8 cellular contexts compared by ENCODE assay signal in the genomic region with DNA sequence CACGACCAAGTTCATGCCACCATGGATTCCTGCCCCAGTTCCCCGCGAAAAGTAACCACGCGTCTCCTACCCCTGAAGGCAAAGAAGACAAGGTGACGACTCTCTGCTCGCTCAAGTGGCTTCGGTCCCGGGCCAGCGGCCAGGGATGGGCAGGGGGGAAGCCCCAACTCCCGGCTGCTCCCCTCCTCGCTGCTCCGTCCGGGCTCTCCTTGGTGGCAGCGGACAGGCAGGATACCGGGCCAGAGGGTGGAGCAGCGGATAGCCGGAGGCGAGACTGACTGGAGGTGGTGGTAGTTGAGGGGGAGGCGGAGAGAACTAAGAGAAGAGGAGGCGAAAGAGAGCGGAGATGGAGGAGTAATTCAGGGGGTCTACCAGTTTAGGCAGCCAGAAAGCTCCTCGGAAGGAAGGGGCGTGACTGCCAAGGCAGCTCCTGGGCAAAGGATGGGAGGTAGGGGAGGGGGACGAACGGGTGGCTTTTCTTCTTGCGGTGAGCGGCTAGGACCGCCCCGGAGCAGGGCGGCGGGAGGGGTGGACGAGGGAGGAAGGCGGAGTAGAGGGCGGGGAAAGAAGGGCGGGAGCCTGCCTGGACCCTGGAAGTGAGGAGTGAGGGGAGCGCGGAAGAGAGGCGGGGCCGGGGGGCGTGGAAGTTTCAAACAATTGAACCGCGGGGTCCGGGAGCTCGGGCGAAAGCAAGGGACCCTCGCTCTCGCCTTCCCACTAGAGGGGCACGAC. TPM values are rescaled to one million over a fixed set of nuclear protein-coding genes. Genes with fewer than 3 reads are reported as not detected.
DNase-seq lines count a peak whose midpoint lies in the region; ATAC-seq and TF ChIP-seq lines count a peak whose summit lies in the region.

A gene with protein sequence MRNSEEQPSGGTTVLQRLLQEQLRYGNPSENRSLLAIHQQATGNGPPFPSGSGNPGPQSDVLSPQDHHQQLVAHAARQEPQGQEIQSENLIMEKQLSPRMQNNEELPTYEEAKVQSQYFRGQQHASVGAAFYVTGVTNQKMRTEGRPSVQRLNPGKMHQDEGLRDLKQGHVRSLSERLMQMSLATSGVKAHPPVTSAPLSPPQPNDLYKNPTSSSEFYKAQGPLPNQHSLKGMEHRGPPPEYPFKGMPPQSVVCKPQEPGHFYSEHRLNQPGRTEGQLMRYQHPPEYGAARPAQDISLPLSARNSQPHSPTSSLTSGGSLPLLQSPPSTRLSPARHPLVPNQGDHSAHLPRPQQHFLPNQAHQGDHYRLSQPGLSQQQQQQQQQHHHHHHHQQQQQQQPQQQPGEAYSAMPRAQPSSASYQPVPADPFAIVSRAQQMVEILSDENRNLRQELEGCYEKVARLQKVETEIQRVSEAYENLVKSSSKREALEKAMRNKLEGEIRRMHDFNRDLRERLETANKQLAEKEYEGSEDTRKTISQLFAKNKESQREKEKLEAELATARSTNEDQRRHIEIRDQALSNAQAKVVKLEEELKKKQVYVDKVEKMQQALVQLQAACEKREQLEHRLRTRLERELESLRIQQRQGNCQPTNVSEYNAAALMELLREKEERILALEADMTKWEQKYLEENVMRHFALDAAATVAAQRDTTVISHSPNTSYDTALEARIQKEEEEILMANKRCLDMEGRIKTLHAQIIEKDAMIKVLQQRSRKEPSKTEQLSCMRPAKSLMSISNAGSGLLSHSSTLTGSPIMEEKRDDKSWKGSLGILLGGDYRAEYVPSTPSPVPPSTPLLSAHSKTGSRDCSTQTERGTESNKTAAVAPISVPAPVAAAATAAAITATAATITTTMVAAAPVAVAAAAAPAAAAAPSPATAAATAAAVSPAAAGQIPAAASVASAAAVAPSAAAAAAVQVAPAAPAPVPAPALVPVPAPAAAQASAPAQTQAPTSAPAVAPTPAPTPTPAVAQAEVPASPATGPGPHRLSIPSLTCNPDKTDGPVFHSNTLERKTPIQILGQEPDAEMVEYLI (minus strand): TSS at position 450 of the 732 bp plus-strand sequence. CDS start 17,705 bp downstream, outside the sequence.

- H3K9me3 ChIP-seq in WERI-Rb-1 (ENCODE audit: severe bottlenecking): no peaks in the 10 kb centered on the region
- peaks cover 2% of the 10 kb centered on the region for H3K9me3 ChIP-seq in mammary epithelial cell (replicated peaks; ENCODE audit: insufficient read depth, low read length)

- no TSS peak for BruUV-seq in mammary epithelial cell (replicated peaks; lab: Mats Ljungman, UMichigan)

- H3K27me3 Mint-ChIP-seq in immature natural killer cell (ENCODE audit: low read depth in 3 of 3): peaks cover 1 to 10% (median 9%) of the 10 kb centered on the region in 3 donors

- TF ChIP-seq CTCF in GM12865 (IDR thresholded peaks at IDR 0.05; ENCODE audit: insufficient read depth, low read depth, low read length, missing control alignments) (no peak), WERI-Rb-1 (IDR thresholded peaks at IDR 0.05; ENCODE audit: low read depth, low read length) (no peak), mammary epithelial cell (conservative IDR thresholded peaks at IDR 0.05 in 1 of 2, IDR thresholded peaks at IDR 0.05 in 1 of 2; ENCODE audit: extremely low read depth in 1 of 2, insufficient read depth in 1 of 2, low read depth in 1 of 2, low read length in 2 of 2) (no peak)

- no peaks in the 10 kb centered on the region for H3K9me3 Mint-ChIP-seq in immature natural killer cell

- peak within 1 kb of the TSS; percentile 81 for H3K4me2 ChIP-seq in mammary epithelial cell (ENCODE audit: insufficient read depth, low read depth, low read length)

- peaks cover 10 to 27% of the 10 kb centered on the region in 2 donors for H3K4me1 Mint-ChIP-seq in immature natural killer cell

- WGBS in mammary epithelial cell (ENCODE audit: low coverage, missing lambda C conversion rate): 40% methylated on average over 27 of the region's 49 CpGs

- H3K9ac ChIP-seq in mammary epithelial cell (ENCODE audit: insufficient read depth, low read length): no peak within 1 kb of the TSS

- H3K27me3 ChIP-seq in WERI-Rb-1 (ENCODE audit: insufficient read depth, low read depth, severe bottlenecking) (peaks cover 8% of the 10 kb centered on the region), mammary epithelial cell (ENCODE audit: insufficient read depth, low read length) (peaks cover 2% of the 10 kb centered on the region)

- H4K20me1 ChIP-seq in mammary epithelial cell (ENCODE audit: insufficient read depth, low read length): no peaks in the 10 kb centered on the region

- no peaks in the 10 kb centered on the region for H3K79me2 ChIP-seq in mammary epithelial cell (ENCODE audit: insufficient read depth, low read length)

- peak within 1 kb of the TSS; percentile 89 for H3K27ac ChIP-seq in WERI-Rb-1
- H3K27ac ChIP-seq in mammary epithelial cell (ENCODE audit: insufficient read depth, low read depth, low read length): no peak within 1 kb of the TSS
- peak within 1 kb of the TSS in 18 of 21 experiments; percentile 4 to 77 (median 62) for H3K27ac ChIP-seq in skin epidermis

- CTCF ChIA-PET in mammary epithelial cell (lab: Charles Lee; ENCODE audit: low non-redundant PET): no interaction called here

- no peaks in the 10 kb centered on the region for H3K4me1 ChIP-seq in mammary epithelial cell (ENCODE audit: insufficient read depth, low read length)

- in situ Hi-C loops in mammary epithelial cell (cut with MboI; ENCODE audit: low sequenced_read_pairs in 2 of 2): no loop called here

- dilution Hi-C loops in mammary epithelial cell (cut with HindIII; ENCODE audit: low sequenced_read_pairs): no loop called here

- H2AFZ ChIP-seq in mammary epithelial cell (ENCODE audit: low read depth, low read length): peak within 1 kb of the TSS; percentile 89

- intact Hi-C loops in mammary epithelial cell (cut with micrococcal nuclease): no loop called here

- peak; percentile 53 for DNase-seq in GM12865 (ENCODE audit: low read depth)
- peak; percentile 89 for DNase-seq in NCI-H1436 (lab: John Stamatoyannopoulos, UW)
- DNase-seq in WERI-Rb-1: peak; percentile 92
- peak; percentile 26 for DNase-seq in mammary epithelial cell
- peak; percentile 58 to 65 (median 62) for DNase-seq in immature natural killer cell

- H3K36me3 ChIP-seq in WERI-Rb-1 (no peaks in the 10 kb centered on the region), mammary epithelial cell (ENCODE audit: insufficient read depth, low read length) (no peaks in the 10 kb centered on the region)

- H3K36me3 Mint-ChIP-seq in immature natural killer cell: no peaks in the 10 kb centered on the region

- H3K27ac Mint-ChIP-seq in immature natural killer cell: peak within 1 kb of the TSS; percentile 55 to 86 (median 82)

- peak within 1 kb of the TSS; percentile 83 to 95 (median 90) for H3K4me3 Mint-ChIP-seq in immature natural killer cell

- peak within 1 kb of the TSS; percentile 78 for H3K4me3 ChIP-seq in GM12865 (ENCODE audit: low read depth, low read length)
- peak within 1 kb of the TSS; percentile 93 for H3K4me3 ChIP-seq in WERI-Rb-1 (ENCODE audit: low read depth, low read length)
- peak within 1 kb of the TSS; percentile 19 to 46 (median 46) for H3K4me3 ChIP-seq in mammary epithelial cell (replicated peaks in 1 of 3; ENCODE audit: insufficient read depth in 1 of 3, low read depth in 2 of 3, low read length in 3 of 3)
- peak within 1 kb of the TSS; percentile 43 to 71 (median 61) for H3K4me3 ChIP-seq in skin epidermis

- ATAC-seq in HG02642 (IDR thresholded peaks at IDR 0.05; ENCODE audit: poor library complexity, unreplicated experiment) (peak; percentile 76), HG03457 (IDR thresholded peaks at IDR 0.05; ENCODE audit: unreplicated experiment) (no peak)

RNA-seq across cellular contexts. Expression of the gene that starts here (rescaled TPM):
- total RNA-seq in mammary epithelial cell: 1 to 10 TPM in 1 of 2 donors, under 1 TPM in 1; 0.09 to 2.7 TPM
- 0.03 TPM for polyA plus RNA-seq in mammary epithelial cell
- 0.36 TPM for polyA minus RNA-seq in mammary epithelial cell
- polyA plus RNA-seq in immature natural killer cell: 1 to 10 TPM; 4.0 to 8.1 (median 5.0) TPM

Comparison
In these comparisons a context has a peak if more than half of its experiments do, and no peak if none do; other contexts are left out.
1. DNase-seq: peak in every context shown above with its lines; median percentile 92 in WERI-Rb-1; 89 in NCI-H1436; 62 in immature natural killer cell; 53 in GM12865; 26 in mammary epithelial cell.